In genomic region chr17:18074566-18075272, GRCh38 we compare ENCODE assay signal across 1 cellular context.
A peak's percentile ranks its signal among the peaks of the same experiment; 100 is the strongest.
TF ChIP-seq lines count a peak whose summit lies in the region.

No MANE protein-coding gene starts in this region.

TF ChIP-seq in HepG2, 621 proteins besides CTCF, POLR2A, EP300 and RAD21 (continued from another document):
- TF ChIP-seq ZNF850 (CRISPR knock-in tag; conservative IDR thresholded peaks at IDR 0.05) (no peak), ARID2 (CRISPR knock-in tag; IDR thresholded peaks at IDR 0.05; ENCODE audit: borderline replicate concordance) (no peak), RBM22 (optimal IDR thresholded peaks at IDR 0.05; ENCODE audit: low read length) (no peak), ZFP36 (IDR thresholded peaks at IDR 0.05; ENCODE audit: borderline replicate concordance, low read depth, low read length, partially characterized antibody) (no peak), KMT2A (CRISPR knock-in tag; IDR thresholded peaks at IDR 0.05) (no peak), ZNF382 (CRISPR knock-in tag; IDR thresholded peaks at IDR 0.05; ENCODE audit: borderline replicate concordance) (no peak), MEF2D (CRISPR knock-in tag; IDR thresholded peaks at IDR 0.05) (no peak), PATZ1 (CRISPR knock-in tag; IDR thresholded peaks at IDR 0.05) (peak; percentile 44), NFE2 (CRISPR knock-in tag; IDR thresholded peaks at IDR 0.05) (peak; percentile 86), NFE2L2 (IDR thresholded peaks at IDR 0.05; ENCODE audit: low read length) (peak; percentile 90), ZNF260 (CRISPR knock-in tag; IDR thresholded peaks at IDR 0.05; ENCODE audit: borderline replicate concordance, low read depth) (no peak), ZNF543 (CRISPR knock-in tag; IDR thresholded peaks at IDR 0.05) (no peak), ZBTB42 (CRISPR knock-in tag; IDR thresholded peaks at IDR 0.05) (no peak), ZNF292 (CRISPR knock-in tag; IDR thresholded peaks at IDR 0.05; ENCODE audit: borderline replicate concordance, low read depth) (peak; percentile 42; the same call in 1 of the 2 replicates), MAFG (CRISPR knock-in tag; IDR thresholded peaks at IDR 0.05) (peak; percentile 70), SUZ12 (IDR thresholded peaks at IDR 0.05; ENCODE audit: low read depth, low read length) (no peak)
- TF ChIP-seq, protein P1, sequence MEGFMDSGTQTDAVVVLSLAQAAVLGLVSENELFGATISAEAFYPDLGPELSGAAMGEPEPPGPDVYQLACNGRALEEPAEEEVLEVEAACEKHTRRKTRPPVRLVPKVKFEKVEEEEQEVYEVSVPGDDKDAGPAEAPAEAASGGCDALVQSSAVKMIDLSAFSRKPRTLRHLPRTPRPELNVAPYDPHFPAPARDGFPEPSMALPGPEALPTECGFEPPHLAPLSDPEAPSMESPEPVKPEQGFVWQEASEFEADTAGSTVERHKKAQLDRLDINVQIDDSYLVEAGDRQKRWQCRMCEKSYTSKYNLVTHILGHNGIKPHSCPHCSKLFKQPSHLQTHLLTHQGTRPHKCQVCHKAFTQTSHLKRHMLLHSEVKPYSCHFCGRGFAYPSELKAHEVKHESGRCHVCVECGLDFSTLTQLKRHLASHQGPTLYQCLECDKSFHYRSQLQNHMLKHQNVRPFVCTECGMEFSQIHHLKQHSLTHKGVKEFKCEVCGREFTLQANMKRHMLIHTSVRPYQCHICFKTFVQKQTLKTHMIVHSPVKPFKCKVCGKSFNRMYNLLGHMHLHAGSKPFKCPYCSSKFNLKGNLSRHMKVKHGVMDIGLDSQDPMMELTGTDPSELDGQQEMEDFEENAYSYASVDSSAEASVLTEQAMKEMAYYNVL (CRISPR knock-in tag; IDR thresholded peaks at IDR 0.05; ENCODE audit: borderline replicate concordance) = no peak
- TF ChIP-seq, protein P2, sequence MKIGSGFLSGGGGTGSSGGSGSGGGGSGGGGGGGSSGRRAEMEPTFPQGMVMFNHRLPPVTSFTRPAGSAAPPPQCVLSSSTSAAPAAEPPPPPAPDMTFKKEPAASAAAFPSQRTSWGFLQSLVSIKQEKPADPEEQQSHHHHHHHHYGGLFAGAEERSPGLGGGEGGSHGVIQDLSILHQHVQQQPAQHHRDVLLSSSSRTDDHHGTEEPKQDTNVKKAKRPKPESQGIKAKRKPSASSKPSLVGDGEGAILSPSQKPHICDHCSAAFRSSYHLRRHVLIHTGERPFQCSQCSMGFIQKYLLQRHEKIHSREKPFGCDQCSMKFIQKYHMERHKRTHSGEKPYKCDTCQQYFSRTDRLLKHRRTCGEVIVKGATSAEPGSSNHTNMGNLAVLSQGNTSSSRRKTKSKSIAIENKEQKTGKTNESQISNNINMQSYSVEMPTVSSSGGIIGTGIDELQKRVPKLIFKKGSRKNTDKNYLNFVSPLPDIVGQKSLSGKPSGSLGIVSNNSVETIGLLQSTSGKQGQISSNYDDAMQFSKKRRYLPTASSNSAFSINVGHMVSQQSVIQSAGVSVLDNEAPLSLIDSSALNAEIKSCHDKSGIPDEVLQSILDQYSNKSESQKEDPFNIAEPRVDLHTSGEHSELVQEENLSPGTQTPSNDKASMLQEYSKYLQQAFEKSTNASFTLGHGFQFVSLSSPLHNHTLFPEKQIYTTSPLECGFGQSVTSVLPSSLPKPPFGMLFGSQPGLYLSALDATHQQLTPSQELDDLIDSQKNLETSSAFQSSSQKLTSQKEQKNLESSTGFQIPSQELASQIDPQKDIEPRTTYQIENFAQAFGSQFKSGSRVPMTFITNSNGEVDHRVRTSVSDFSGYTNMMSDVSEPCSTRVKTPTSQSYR (CRISPR knock-in tag; IDR thresholded peaks at IDR 0.05; ENCODE audit: borderline replicate concordance) = no peak
